In genomic region chr15:58201536-58201935, GRCh38 we compare ENCODE assay signal across 24 cellular contexts.
A peak's percentile ranks its signal among the peaks of the same experiment; 100 is the strongest.
DNase-seq lines count a peak whose midpoint lies in the region; TF ChIP-seq lines count a peak whose summit lies in the region.
"Had no signal": no experiment of that assay in that cellular context is flagged by ENCODE, and none has a peak within 500 bp of the region (broad histone marks: within the 10 kb centered on the region; RNA-seq: fewer than 3 reads in every experiment).

No MANE protein-coding gene starts in this region.

- H3K4me1 Mint-ChIP-seq in activated CD4-positive, alpha-beta T cell treated with anti-CD3 and anti-CD28 coated beads, Interleukin-2, amount 10 ng/mL, durations not matched to agents 7 days and 5 days, result no peaks in the 10 kb centered on the region
- H3K4me1 Mint-ChIP-seq in activated CD4-positive, alpha-beta memory T cell treated with anti-CD3 and anti-CD28 coated beads, Interleukin-2, amount 10 ng/mL, durations not matched to agents 7 days and 5 days, result no peaks in the 10 kb centered on the region
- H3K4me1 Mint-ChIP-seq: H9; IgD-negative memory B cell; stimulated activated naive B cell treated with anti-CD40 and anti-IgM and Interleukin-4, amounts not matched to agents 10 μg/mL and 1 μg/mL and 100 μg/mL, for 72 hours had no signal

- POLR2A ChIA-PET in activated CD4-positive, alpha-beta T cell treated with anti-CD3 and anti-CD28 coated beads, Interleukin-2, amount 10 ng/mL, durations not matched to agents 7 days and 5 days (lab: Charles Lee), result no interaction called here
- POLR2A ChIA-PET in activated CD4-positive, alpha-beta memory T cell treated with anti-CD3 and anti-CD28 coated beads, Interleukin-2, amount 10 ng/mL, durations not matched to agents 7 days and 5 days (lab: Charles Lee), result no interaction called here

- DNase-seq in EL (peak; percentile 31), astrocyte of the cerebellum (ENCODE audit: low read depth) (peak; percentile 53), fibroblast of the aortic adventitia (ENCODE audit: low read depth) (peak; percentile 92), skeletal muscle cell (ENCODE audit: low read depth) (peak; percentile 73), DMS153 (lab: John Stamatoyannopoulos, UW) (no peak), DMS114 treated with DMSO at 0.1 percent for 48 hours (lab: John Stamatoyannopoulos, UW; ENCODE audit: unreplicated experiment) (no peak)
- no peak for DNase-seq in activated CD4-positive, alpha-beta T cell treated with anti-CD3 and anti-CD28 coated beads, Interleukin-2, amount 10 ng/mL, durations not matched to agents 7 days and 5 days
- DNase-seq in activated CD4-positive, alpha-beta memory T cell treated with anti-CD3 and anti-CD28 coated beads, Interleukin-2, amount 10 ng/mL, durations not matched to agents 7 days and 5 days, result no peak
- DNase-seq: activated CD4-positive, alpha-beta T cell treated with anti-CD3 and anti-CD28 coated beads, Interleukin-2, amount 50 U/mL, for 4 hours; activated gamma-delta T cell; DND-41; glutamatergic neuron; H9; mammary epithelial cell; MG63; NCI-H1417 treated with DMSO at 0.1 percent for 48 hours; NCI-H2107; stimulated activated CD4-positive, alpha-beta T cell treated with anti-CD3 and anti-CD28 coated beads, Interleukin-2, amount 100 ng/mL, for 48 hours; stimulated activated naive B cell treated with anti-CD40 and anti-IgM and Interleukin-4, amounts not matched to agents 10 μg/mL and 1 μg/mL and 100 μg/mL, for 72 hours; T-helper 2 cell had no signal

- no peak overlapping the region for H3K4me3 Mint-ChIP-seq in activated CD4-positive, alpha-beta T cell treated with anti-CD3 and anti-CD28 coated beads, Interleukin-2, amount 10 ng/mL, durations not matched to agents 7 days and 5 days
- H3K4me3 Mint-ChIP-seq in activated CD4-positive, alpha-beta memory T cell treated with anti-CD3 and anti-CD28 coated beads, Interleukin-2, amount 10 ng/mL, durations not matched to agents 7 days and 5 days, result no peak overlapping the region
- H3K4me3 Mint-ChIP-seq: H9; IgD-negative memory B cell; stimulated activated naive B cell treated with anti-CD40 and anti-IgM and Interleukin-4, amounts not matched to agents 10 μg/mL and 1 μg/mL and 100 μg/mL, for 72 hours had no signal

- CTCF ChIA-PET in activated CD4-positive, alpha-beta T cell treated with anti-CD3 and anti-CD28 coated beads, Interleukin-2, amount 10 ng/mL, durations not matched to agents 7 days and 5 days (lab: Charles Lee), result interaction anchor here (0.6 kb wide), 1 partner anchor 141 kb away, joined by 3 read pairs; no protein-coding TSS in a partner anchor
- CTCF ChIA-PET in activated CD4-positive, alpha-beta memory T cell treated with anti-CD3 and anti-CD28 coated beads, Interleukin-2, amount 10 ng/mL, durations not matched to agents 7 days and 5 days (lab: Charles Lee), result interaction anchor here (1.1 kb wide), 1 partner anchor 340 kb away, joined by 3 read pairs; no protein-coding TSS in a partner anchor

- no peaks in the 10 kb centered on the region for H3K36me3 Mint-ChIP-seq in activated CD4-positive, alpha-beta T cell treated with anti-CD3 and anti-CD28 coated beads, Interleukin-2, amount 10 ng/mL, durations not matched to agents 7 days and 5 days (ENCODE audit: low read depth)
- H3K36me3 Mint-ChIP-seq in activated CD4-positive, alpha-beta memory T cell treated with anti-CD3 and anti-CD28 coated beads, Interleukin-2, amount 10 ng/mL, durations not matched to agents 7 days and 5 days (ENCODE audit: low read depth), result no peaks in the 10 kb centered on the region
- H3K36me3 Mint-ChIP-seq: IgD-negative memory B cell; stimulated activated naive B cell treated with anti-CD40 and anti-IgM and Interleukin-4, amounts not matched to agents 10 μg/mL and 1 μg/mL and 100 μg/mL, for 72 hours had no signal

- H3K4me3 ChIP-seq in astrocyte of the cerebellum (ENCODE audit: low read depth, low read length), result no peak overlapping the region
- no peak overlapping the region for H3K4me3 ChIP-seq in fibroblast of the aortic adventitia (ENCODE audit: low read depth, low read length)
- no peak overlapping the region for H3K4me3 ChIP-seq in skeletal muscle cell (ENCODE audit: low read depth, low read length)
- H3K4me3 ChIP-seq: breast epithelium, MG63, SJSA1, smooth muscle cell had no signal

- no peaks in the 10 kb centered on the region for H3K9me3 Mint-ChIP-seq in activated CD4-positive, alpha-beta T cell treated with anti-CD3 and anti-CD28 coated beads, Interleukin-2, amount 10 ng/mL, durations not matched to agents 7 days and 5 days
- H3K9me3 Mint-ChIP-seq in activated CD4-positive, alpha-beta memory T cell treated with anti-CD3 and anti-CD28 coated beads, Interleukin-2, amount 10 ng/mL, durations not matched to agents 7 days and 5 days, result no peaks in the 10 kb centered on the region
- H3K9me3 Mint-ChIP-seq: H9 had no signal

- TF ChIP-seq CTCF in astrocyte of the cerebellum (IDR thresholded peaks at IDR 0.05; ENCODE audit: low read depth, low read length, missing control alignments), result no peak
- no peak for TF ChIP-seq CTCF in fibroblast of the aortic adventitia (IDR thresholded peaks at IDR 0.05; ENCODE audit: insufficient read depth, low read length)

- H3K27ac Mint-ChIP-seq in activated CD4-positive, alpha-beta T cell treated with anti-CD3 and anti-CD28 coated beads, Interleukin-2, amount 10 ng/mL, durations not matched to agents 7 days and 5 days, result no peak overlapping the region
- H3K27ac Mint-ChIP-seq in activated CD4-positive, alpha-beta memory T cell treated with anti-CD3 and anti-CD28 coated beads, Interleukin-2, amount 10 ng/mL, durations not matched to agents 7 days and 5 days, result no peak overlapping the region
- H3K27ac Mint-ChIP-seq: H9; IgD-negative memory B cell; stimulated activated naive B cell treated with anti-CD40 and anti-IgM and Interleukin-4, amounts not matched to agents 10 μg/mL and 1 μg/mL and 100 μg/mL, for 72 hours had no signal

- in situ Hi-C loops in astrocyte of the cerebellum (cut with HindIII; ENCODE audit: low sequenced_read_pairs), result no loop called here

- H3K27me3 Mint-ChIP-seq in activated CD4-positive, alpha-beta T cell treated with anti-CD3 and anti-CD28 coated beads, Interleukin-2, amount 10 ng/mL, durations not matched to agents 7 days and 5 days, result peaks cover 28% of the 10 kb centered on the region
- peaks cover 26% of the 10 kb centered on the region for H3K27me3 Mint-ChIP-seq in activated CD4-positive, alpha-beta memory T cell treated with anti-CD3 and anti-CD28 coated beads, Interleukin-2, amount 10 ng/mL, durations not matched to agents 7 days and 5 days

Comparison
In these comparisons a context has a peak if more than half of its experiments do, and no peak if none do; other contexts are left out.
1. DNase-seq: peak in EL (single experiment), astrocyte of the cerebellum (single experiment), fibroblast of the aortic adventitia (single experiment) and skeletal muscle cell (single experiment); none in DMS153 (single experiment), activated CD4-positive, alpha-beta T cell treated with anti-CD3 and anti-CD28 coated beads, Interleukin-2, amount 10 ng/mL, durations not matched to agents 7 days and 5 days (single experiment), DMS114 treated with DMSO at 0.1 percent for 48 hours (single experiment) and activated CD4-positive, alpha-beta memory T cell treated with anti-CD3 and anti-CD28 coated beads, Interleukin-2, amount 10 ng/mL, durations not matched to agents 7 days and 5 days (single experiment).